In the genomic region with DNA sequence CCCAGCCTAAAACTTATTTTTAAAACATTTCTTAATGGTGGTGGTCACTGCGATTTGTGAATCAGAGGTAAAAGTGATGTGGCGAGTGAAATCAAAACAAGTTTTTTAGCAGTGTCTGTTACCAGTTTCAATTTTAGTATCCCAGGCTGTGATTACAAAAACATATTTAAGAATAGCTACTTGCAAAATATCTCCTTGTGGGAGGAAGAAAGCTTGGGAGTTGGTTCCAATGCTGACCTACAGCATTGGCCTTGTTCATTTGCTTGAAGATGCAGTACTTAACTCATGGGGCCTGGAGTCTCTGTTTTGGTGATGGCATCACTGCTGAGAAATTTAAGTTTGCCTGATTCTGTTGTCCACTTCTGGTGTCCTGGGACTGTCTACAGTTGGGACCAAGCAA, we compare ENCODE assay signal across 14 cellular contexts. TPM values are rescaled to one million over a fixed set of nuclear protein-coding genes. Genes with fewer than 3 reads are reported as not detected.
DNase-seq lines count a peak whose midpoint lies in the region; ATAC-seq and TF ChIP-seq lines count a peak whose summit lies in the region.
"Had no signal": no experiment of that assay in that cellular context is flagged by ENCODE, and none has a peak within 500 bp of the region (broad histone marks: within the 10 kb centered on the region; RNA-seq: fewer than 3 reads in every experiment).

No MANE protein-coding gene starts in this region.

- 64 to 73% methylated on average over 2 of the region's 2 CpGs for WGBS in lung, 2 donors

- no peak overlapping the region for H3K4me3 ChIP-seq in left ventricle myocardium inferior
- peak overlapping the region; percentile 15 for H3K4me3 ChIP-seq in lung
- H3K4me3 ChIP-seq in subcutaneous abdominal adipose tissue (ENCODE audit: low read depth in 1 of 5, low read length in 5 of 5), result no peak overlapping the region
- H3K4me3 ChIP-seq: SJSA1 had no signal

- H3K4me1 ChIP-seq in left ventricle myocardium inferior, result peaks cover 98% of the 10 kb centered on the region
- peaks cover 15 to 50% of the 10 kb centered on the region in 2 donors for H3K4me1 ChIP-seq in lung (ENCODE audit: control insufficient read depth in 2 of 2, insufficient read depth in 2 of 2, low read length in 2 of 2)
- peaks cover 4 to 88% (median 77%) of the 10 kb centered on the region in 5 donors for H3K4me1 ChIP-seq in subcutaneous abdominal adipose tissue (ENCODE audit: control insufficient read depth in 5 of 5, insufficient read depth in 5 of 5, low read length in 5 of 5)

- TF ChIP-seq CTCF in left ventricle myocardium inferior (IDR thresholded peaks at IDR 0.05; ENCODE audit: borderline replicate concordance), result no peak
- TF ChIP-seq CTCF in lung (IDR thresholded peaks at IDR 0.05; ENCODE audit: control extremely low read depth, extremely low read depth), result no peak

- H3K27ac Mint-ChIP-seq in activated T-helper 17 cell treated with anti-CD3 and anti-CD28 coated beads, Interleukin-2, amount 50 U/mL, for 72 hours, result peak overlapping the region; percentile 82
- H3K27ac Mint-ChIP-seq: B cell had no signal

- no peaks in the 10 kb centered on the region for H3K27me3 Mint-ChIP-seq in activated T-helper 17 cell treated with anti-CD3 and anti-CD28 coated beads, Interleukin-2, amount 50 U/mL, for 72 hours
- H3K27me3 Mint-ChIP-seq: B cell had no signal

- no peaks in the 10 kb centered on the region for H3K9me3 Mint-ChIP-seq in activated T-helper 17 cell treated with anti-CD3 and anti-CD28 coated beads, Interleukin-2, amount 50 U/mL, for 72 hours

- peaks cover 53% of the 10 kb centered on the region for H3K4me1 Mint-ChIP-seq in activated T-helper 17 cell treated with anti-CD3 and anti-CD28 coated beads, Interleukin-2, amount 50 U/mL, for 72 hours

- H3K9me3 ChIP-seq in left ventricle myocardium inferior (replicated peaks) (no peaks in the 10 kb centered on the region), lung (ENCODE audit: control insufficient read depth in 2 of 2, insufficient read depth in 1 of 2, low read length in 1 of 2) (no peaks in the 10 kb centered on the region), subcutaneous abdominal adipose tissue (ENCODE audit: control insufficient read depth in 5 of 5, low read length in 5 of 5) (no peaks in the 10 kb centered on the region)
- H3K9me3 ChIP-seq: SJSA1 had no signal

- H3K27ac ChIP-seq in left ventricle myocardium inferior (replicated peaks) (peak overlapping the region; percentile 77), lung (ENCODE audit: low read depth in 1 of 2, low read length in 1 of 2) (peak overlapping the region in 1 of 2 donors; percentile 29), subcutaneous abdominal adipose tissue (ENCODE audit: low read depth, low read length) (peak overlapping the region; percentile 49)
- H3K27ac ChIP-seq: SJSA1 had no signal

- intact Hi-C loops in left ventricle myocardium inferior (cut with micrococcal nuclease) (no loop called here), cardiac septum (cut with DNase I) (no loop called here)

- DNase-seq in left ventricle myocardium inferior (no peak), cardiac septum (ENCODE audit: low spot score) (no peak), lung (ENCODE audit: low spot score) (no peak), COLO829 (ENCODE audit: low spot score) (no peak)
- no peak for DNase-seq in stimulated activated CD4-positive, alpha-beta T cell treated with anti-CD3 and anti-CD28 coated beads, Interleukin-2, amount 100 ng/mL, for 24 hours
- DNase-seq: cerebellar nuclear complex, H7, mesendoderm, MM.1S had no signal

- peak overlapping the region in 1 of 5 donors; percentile 40 for H3K9ac ChIP-seq in subcutaneous abdominal adipose tissue (ENCODE audit: low read length in 5 of 5)

- H3K36me3 ChIP-seq in left ventricle myocardium inferior (no peaks in the 10 kb centered on the region), lung (ENCODE audit: control insufficient read depth in 2 of 2, insufficient read depth in 2 of 2, low read length in 2 of 2) (no peaks in the 10 kb centered on the region), subcutaneous abdominal adipose tissue (ENCODE audit: control insufficient read depth in 5 of 5, insufficient read depth in 5 of 5, low read length in 5 of 5) (no peaks in the 10 kb centered on the region)

- ATAC-seq in activated T-helper 17 cell treated with anti-CD3 and anti-CD28 coated beads, Interleukin-2, amount 50 U/mL, for 72 hours (replicated peaks), result peak; percentile 16
- ATAC-seq in lung (ENCODE audit: insufficient read depth, low FRiP score), result no peak
- no peak for ATAC-seq in HG03354 (IDR thresholded peaks at IDR 0.05; ENCODE audit: poor library complexity, severe bottlenecking, unreplicated experiment)

- H3K36me3 Mint-ChIP-seq in activated T-helper 17 cell treated with anti-CD3 and anti-CD28 coated beads, Interleukin-2, amount 50 U/mL, for 72 hours (ENCODE audit: low read depth), result peaks cover 81% of the 10 kb centered on the region

- peak overlapping the region; percentile 67 for H3K4me3 Mint-ChIP-seq in activated T-helper 17 cell treated with anti-CD3 and anti-CD28 coated beads, Interleukin-2, amount 50 U/mL, for 72 hours

- no peaks in the 10 kb centered on the region for H3K27me3 ChIP-seq in left ventricle myocardium inferior (ENCODE audit: low read depth)
- H3K27me3 ChIP-seq in lung (ENCODE audit: control insufficient read depth, insufficient read depth), result no peaks in the 10 kb centered on the region
- H3K27me3 ChIP-seq in subcutaneous abdominal adipose tissue (ENCODE audit: control insufficient read depth in 5 of 5, insufficient read depth in 4 of 5, low read length in 5 of 5), result no peaks in the 10 kb centered on the region
- H3K27me3 ChIP-seq: SJSA1 had no signal

RNA-seq across cellular contexts. Expression of gene RAB7A, which starts 4.5 kb away (rescaled TPM):
- 242 TPM for total RNA-seq in left ventricle myocardium inferior
- total RNA-seq in cardiac septum, result 215 TPM
- 100 to 1,000 TPM; 217 to 228 TPM for total RNA-seq in activated T-helper 17 cell treated with anti-CD3 and anti-CD28 coated beads, Interleukin-2, amount 50 U/mL, for 72 hours
- total RNA-seq in lung, result 100 to 1,000 TPM; 127 to 271 TPM
- 100 to 1,000 TPM; 164 to 254 TPM for polyA plus RNA-seq in lung
